In the genomic region with DNA sequence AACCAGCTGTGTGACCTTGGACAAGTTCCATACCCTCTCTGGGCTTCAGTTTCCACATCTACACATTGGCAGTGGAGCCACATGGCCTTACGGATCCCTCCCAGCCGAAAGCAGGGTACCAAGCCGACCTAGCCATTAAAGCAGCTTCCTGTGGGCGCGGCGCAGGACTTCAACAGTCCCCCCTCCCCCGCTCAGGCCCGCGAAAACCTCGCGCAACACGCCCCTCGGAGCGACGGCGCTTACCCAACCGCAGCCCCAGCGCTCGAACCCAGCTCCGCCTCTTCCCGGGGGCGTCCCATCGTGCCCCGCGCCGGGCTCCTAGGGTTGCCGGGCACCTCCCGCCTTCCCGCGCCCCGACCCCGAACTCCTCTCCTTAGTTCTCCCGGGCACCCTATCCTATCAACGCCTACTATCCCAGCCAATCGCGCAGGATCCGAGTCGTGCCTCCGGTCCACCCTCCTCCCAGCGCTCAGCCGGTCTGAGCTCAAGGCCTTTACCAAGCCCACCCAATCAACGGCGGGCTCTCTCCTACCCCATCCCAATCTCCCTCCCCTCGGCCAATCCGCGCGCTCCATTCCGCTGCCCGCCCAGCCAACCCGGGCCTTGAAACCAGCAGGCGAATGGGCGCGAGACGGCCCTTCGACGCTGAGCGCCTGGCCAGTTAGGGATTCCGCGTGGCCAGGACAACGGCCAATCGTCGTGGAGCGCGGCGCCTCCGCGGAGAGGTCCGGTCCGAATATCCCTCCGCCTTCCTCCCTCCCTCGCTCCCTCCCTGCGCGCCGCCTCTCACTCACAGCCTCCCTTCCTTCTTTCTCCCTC, we compare ENCODE assay signal across 8 cellular contexts. TPM values are rescaled to one million over a fixed set of nuclear protein-coding genes. Genes with fewer than 3 reads are reported as not detected.
DNase-seq lines count a peak whose midpoint lies in the region; ATAC-seq and TF ChIP-seq lines count a peak whose summit lies in the region.

A gene (plus strand): TSS at position 767 of the 819 bp plus-strand sequence. CDS start 326 bp downstream, outside the sequence.

- H3K27me3 Mint-ChIP-seq in T-helper 2 cell treated with Interferon-gamma antibody and Interleukin-4, amounts not matched to agents 5 μg/mL and 100 μg/mL, for 36 hours (ENCODE audit: low read depth) = no peaks in the 10 kb centered on the region

- H3K27ac ChIP-seq in ascending aorta (peak within 1 kb of the TSS; percentile 86 to 94), right atrium auricular region (peak within 1 kb of the TSS; percentile 88 to 95), uterus (peak within 1 kb of the TSS; percentile 90 to 97)

- H3K27me3 ChIP-seq in ascending aorta (no peaks in the 10 kb centered on the region), right atrium auricular region (no peaks in the 10 kb centered on the region), uterus (no peaks in the 10 kb centered on the region)

- peaks cover 38% of the 10 kb centered on the region for H3K4me1 Mint-ChIP-seq in T-helper 2 cell treated with Interferon-gamma antibody and Interleukin-4, amounts not matched to agents 5 μg/mL and 100 μg/mL, for 36 hours (ENCODE audit: low read depth)

- no peaks in the 10 kb centered on the region for H3K9me3 Mint-ChIP-seq in T-helper 2 cell treated with Interferon-gamma antibody and Interleukin-4, amounts not matched to agents 5 μg/mL and 100 μg/mL, for 36 hours

- H3K4me3 ChIP-seq in ascending aorta (peak within 1 kb of the TSS; percentile 97), right atrium auricular region (peak within 1 kb of the TSS; percentile 72 to 93), uterus (peak within 1 kb of the TSS; percentile 67 to 91)

- DNase-seq in NCI-H1930 (lab: John Stamatoyannopoulos, UW) = peak; percentile 97 to 99
- DNase-seq in T-helper 2 cell treated with Interferon-gamma antibody and Interleukin-4, amounts not matched to agents 5 μg/mL and 100 μg/mL, for 36 hours (ENCODE audit: low spot score) = peak; percentile 99
- DNase-seq in ascending aorta (ENCODE audit: low spot score in 2 of 2) = peak; percentile 99 to 100
- peak; percentile 100 for DNase-seq in right atrium auricular region (ENCODE audit: low spot score)
- DNase-seq in pulmonary artery endothelial cell (ENCODE audit: low read depth, low spot score) = peak; percentile 100
- DNase-seq in uterus = peak; percentile 99

- H3K36me3 ChIP-seq in ascending aorta (peaks cover 22 to 24% of the 10 kb centered on the region in 2 donors), right atrium auricular region (peaks cover 26% of the 10 kb centered on the region), uterus (no peaks in the 10 kb centered on the region)

- ATAC-seq in GM18502 (IDR thresholded peaks at IDR 0.05; ENCODE audit: poor library complexity, unreplicated experiment) (peak; percentile 78), HG02970 (IDR thresholded peaks at IDR 0.05; ENCODE audit: low FRiP score, unreplicated experiment) (peak; percentile 81)

- peak; percentile 51 to 60 for TF ChIP-seq POLR2A in uterus (IDR thresholded peaks at IDR 0.05)

- no peaks in the 10 kb centered on the region for H3K9me3 ChIP-seq in ascending aorta
- no peaks in the 10 kb centered on the region for H3K9me3 ChIP-seq in right atrium auricular region
- no peaks in the 10 kb centered on the region for H3K9me3 ChIP-seq in uterus

- peaks cover 42% of the 10 kb centered on the region for H3K36me3 Mint-ChIP-seq in T-helper 2 cell treated with Interferon-gamma antibody and Interleukin-4, amounts not matched to agents 5 μg/mL and 100 μg/mL, for 36 hours (ENCODE audit: low read depth)

- intact Hi-C loops in ascending aorta (cut with DNase I) (no loop called here), uterus (cut with DNase I; ENCODE audit: low total_unique reads) (no loop called here)

- H3K27ac Mint-ChIP-seq in T-helper 2 cell treated with Interferon-gamma antibody and Interleukin-4, amounts not matched to agents 5 μg/mL and 100 μg/mL, for 36 hours = peak within 1 kb of the TSS; percentile 98

- TF ChIP-seq CTCF in ascending aorta (IDR thresholded peaks at IDR 0.05) = no peak
- no peak for TF ChIP-seq CTCF in right atrium auricular region (IDR thresholded peaks at IDR 0.05)
- TF ChIP-seq CTCF in uterus (IDR thresholded peaks at IDR 0.05) = peak in 1 of 4 experiments; percentile 30

- H3K4me1 ChIP-seq in ascending aorta (peaks cover 4 to 18% of the 10 kb centered on the region in 2 donors), right atrium auricular region (peaks cover 0 to 34% of the 10 kb centered on the region in 2 donors), uterus (peaks cover 7 to 13% of the 10 kb centered on the region in 2 donors)

- H3K4me3 Mint-ChIP-seq in T-helper 2 cell treated with Interferon-gamma antibody and Interleukin-4, amounts not matched to agents 5 μg/mL and 100 μg/mL, for 36 hours = peak within 1 kb of the TSS; percentile 93

RNA-seq across cellular contexts. Expression of the gene that starts here (rescaled TPM):
- total RNA-seq in ascending aorta = 261 TPM
- total RNA-seq in right atrium auricular region = 100 to 1,000 TPM in 1 of 2 donors, 10 to 100 TPM in 1; 91.4 to 102 TPM
- 352 and 589 TPM in 2 replicates for total RNA-seq in pulmonary artery endothelial cell
- 100 to 1,000 TPM in 3 of 4 donors, 10 to 100 TPM in 1; 55.6 to 313 (median 209) TPM for total RNA-seq in uterus

Comparison
In these comparisons a context has a peak if more than half of its experiments do, and no peak if none do; other contexts are left out.
1. Peak in every context shown above with its lines: DNase-seq, ATAC-seq, H3K4me3 ChIP-seq and H3K27ac ChIP-seq.